9 cellular contexts compared by ENCODE assay signal in genomic region chr22:46007003-46007847, GRCh38. TPM values are rescaled to one million over a fixed set of nuclear protein-coding genes. Genes with fewer than 3 reads are reported as not detected.
A peak's percentile ranks its signal among the peaks of the same experiment; 100 is the strongest.
DNase-seq lines count a peak whose midpoint lies in the region; ATAC-seq and TF ChIP-seq lines count a peak whose summit lies in the region.
"Had no signal": no experiment of that assay in that cellular context is flagged by ENCODE, and none has a peak within 500 bp of the region (broad histone marks: within the 10 kb centered on the region; RNA-seq: fewer than 3 reads in every experiment).

No MANE protein-coding gene starts in this region.

- H3K36me3 ChIP-seq in SJSA1, result no peaks in the 10 kb centered on the region
- H3K36me3 ChIP-seq in psoas muscle (ENCODE audit: insufficient read depth in 1 of 2, low read depth in 1 of 2), result no peaks in the 10 kb centered on the region

- H3K4me3 ChIP-seq in SJSA1 (peak overlapping the region; percentile 14), psoas muscle (peak overlapping the region; percentile 23)

- H3K27me3 ChIP-seq in SJSA1 (replicated peaks) (no peaks in the 10 kb centered on the region), psoas muscle (ENCODE audit: insufficient read depth in 3 of 3, low read length in 2 of 3) (no peaks in the 10 kb centered on the region)

- TF ChIP-seq CTCF in psoas muscle (IDR thresholded peaks at IDR 0.05) (no peak), GM10266 (IDR thresholded peaks at IDR 0.05; ENCODE audit: control insufficient read depth, insufficient read depth, low read depth, missing control alignments) (no peak)

- H3K9me3 ChIP-seq in SJSA1 (replicated peaks) (0 out of 2 replicates have a peak, but pooled peaks cover 5% of the 10 kb centered on the region), psoas muscle (peaks cover 7% of the 10 kb centered on the region)

- peak overlapping the region; percentile 74 for H3K27ac ChIP-seq in SJSA1
- peak overlapping the region; percentile 84 for H3K27ac ChIP-seq in psoas muscle

- DNase-seq in DMS153 (lab: John Stamatoyannopoulos, UW), result peak; percentile 70
- DNase-seq in DMS153 treated with DMSO at 0.1 percent for 48 hours (lab: John Stamatoyannopoulos, UW; ENCODE audit: unreplicated experiment), result no peak
- peak; percentile 88 to 90 for DNase-seq in SJSA1 (ENCODE audit: low read depth in 1 of 2, low spot score in 2 of 2)
- peak; percentile 41 for DNase-seq in fibroblast of the conjunctiva (ENCODE audit: low read depth)
- DNase-seq in psoas muscle, result peak; percentile 75 to 81
- DNase-seq in amygdala (lab: John Stamatoyannopoulos, UW), result no peak
- DNase-seq in GM10266 (ENCODE audit: extremely low spot score), result no peak

- H3K4me1 ChIP-seq in SJSA1 (replicated peaks) (peaks cover 54% of the 10 kb centered on the region), psoas muscle (peaks cover 26% of the 10 kb centered on the region)

- ATAC-seq in psoas muscle (peak; percentile 60 to 76 (median 72)), HG02759 (IDR thresholded peaks at IDR 0.05; ENCODE audit: unreplicated experiment) (no peak)

- WGBS in psoas muscle, 3 donors, result 37 to 44% (median 39%) methylated on average over 33 to 36 of the region's 36 CpGs

- intact Hi-C loops in psoas muscle (cut with DNase I), result loop anchor here (2.0 to 5.0 kb wide), 2 partner anchors 65 to 108 kb away; no protein-coding TSS in a partner anchor

RNA-seq across cellular contexts. Expression of gene WNT7B, which starts 30.3 kb away (rescaled TPM):
- 0.18 TPM in 1 of 2 replicates, not detected in the other for total RNA-seq in SJSA1 (2014; rRNA removed; shearing (Covaris generic))
- not detected for total RNA-seq in psoas muscle
- under 1 TPM in 1 of 3 donors, not detected in 2; 0.05 TPM for polyA plus RNA-seq in psoas muscle
- total RNA-seq: T-helper 1 cell treated with Interleukin-12 subunit alpha and Interleukin-12 subunit beta and Interleukin-4 antibody, amounts not matched to agents 30 ng/mL and 1 ng/mL, for 36 hours had no signal

Comparison
In these comparisons a context has a peak if more than half of its experiments do, and no peak if none do; other contexts are left out.
1. DNase-seq: peak in DMS153 (single experiment), SJSA1 (2 of 2), fibroblast of the conjunctiva (single experiment) and psoas muscle (2 of 2); none in DMS153 treated with DMSO at 0.1 percent for 48 hours (single experiment), amygdala (0 of 56) and GM10266 (single experiment).